In the genomic region with DNA sequence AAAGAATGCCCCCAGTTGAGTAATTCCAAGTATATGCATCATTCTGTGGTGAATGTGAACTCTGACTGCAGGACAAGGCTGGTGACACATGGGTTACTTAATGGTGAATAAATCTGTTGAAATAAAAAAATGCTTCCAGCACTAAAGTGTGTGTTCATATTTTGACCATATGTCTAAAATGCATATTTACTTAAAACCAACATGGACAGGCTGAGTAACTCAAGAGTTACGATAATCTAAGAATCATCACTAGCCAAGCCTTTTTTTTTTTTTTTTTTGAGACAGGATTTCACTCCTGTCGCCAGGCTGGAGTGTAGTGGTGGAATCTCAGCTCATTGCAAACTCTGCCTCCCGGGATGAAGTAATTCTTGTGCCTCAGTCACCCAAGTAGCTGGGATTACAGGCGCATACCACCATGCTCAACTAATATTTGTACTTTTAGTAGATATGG, we compare ENCODE assay signal across 1 cellular context.
TF ChIP-seq lines count a peak whose summit lies in the region.

No MANE protein-coding gene starts in this region.

TF ChIP-seq in SK-N-SH, 30 proteins besides CTCF, POLR2A, EP300 and RAD21 (continued from another document):
- TF ChIP-seq GABPA (IDR thresholded peaks at IDR 0.05; ENCODE audit: low read depth) (no peak), FOSL2 (IDR thresholded peaks at IDR 0.05; ENCODE audit: borderline replicate concordance, low read depth) (peak; percentile 86), SIN3A (IDR thresholded peaks at IDR 0.05; ENCODE audit: borderline replicate concordance, low read depth, low read length) (no peak; the same call in 1 of the 2 replicates), SMC3 (IDR thresholded peaks at IDR 0.05; ENCODE audit: low read depth, low read length) (no peak), RCOR1 (IDR thresholded peaks at IDR 0.05; ENCODE audit: low read length) (no peak), MEF2A (IDR thresholded peaks at IDR 0.05; ENCODE audit: borderline replicate concordance, low read depth) (peak; percentile 77; the same call in 1 of the 2 replicates), TAF1 (IDR thresholded peaks at IDR 0.05; ENCODE audit: borderline replicate concordance, low read depth, low read length) (no peak), JUND (IDR thresholded peaks at IDR 0.05) (peak; percentile 93)
- TF ChIP-seq, protein P1, sequence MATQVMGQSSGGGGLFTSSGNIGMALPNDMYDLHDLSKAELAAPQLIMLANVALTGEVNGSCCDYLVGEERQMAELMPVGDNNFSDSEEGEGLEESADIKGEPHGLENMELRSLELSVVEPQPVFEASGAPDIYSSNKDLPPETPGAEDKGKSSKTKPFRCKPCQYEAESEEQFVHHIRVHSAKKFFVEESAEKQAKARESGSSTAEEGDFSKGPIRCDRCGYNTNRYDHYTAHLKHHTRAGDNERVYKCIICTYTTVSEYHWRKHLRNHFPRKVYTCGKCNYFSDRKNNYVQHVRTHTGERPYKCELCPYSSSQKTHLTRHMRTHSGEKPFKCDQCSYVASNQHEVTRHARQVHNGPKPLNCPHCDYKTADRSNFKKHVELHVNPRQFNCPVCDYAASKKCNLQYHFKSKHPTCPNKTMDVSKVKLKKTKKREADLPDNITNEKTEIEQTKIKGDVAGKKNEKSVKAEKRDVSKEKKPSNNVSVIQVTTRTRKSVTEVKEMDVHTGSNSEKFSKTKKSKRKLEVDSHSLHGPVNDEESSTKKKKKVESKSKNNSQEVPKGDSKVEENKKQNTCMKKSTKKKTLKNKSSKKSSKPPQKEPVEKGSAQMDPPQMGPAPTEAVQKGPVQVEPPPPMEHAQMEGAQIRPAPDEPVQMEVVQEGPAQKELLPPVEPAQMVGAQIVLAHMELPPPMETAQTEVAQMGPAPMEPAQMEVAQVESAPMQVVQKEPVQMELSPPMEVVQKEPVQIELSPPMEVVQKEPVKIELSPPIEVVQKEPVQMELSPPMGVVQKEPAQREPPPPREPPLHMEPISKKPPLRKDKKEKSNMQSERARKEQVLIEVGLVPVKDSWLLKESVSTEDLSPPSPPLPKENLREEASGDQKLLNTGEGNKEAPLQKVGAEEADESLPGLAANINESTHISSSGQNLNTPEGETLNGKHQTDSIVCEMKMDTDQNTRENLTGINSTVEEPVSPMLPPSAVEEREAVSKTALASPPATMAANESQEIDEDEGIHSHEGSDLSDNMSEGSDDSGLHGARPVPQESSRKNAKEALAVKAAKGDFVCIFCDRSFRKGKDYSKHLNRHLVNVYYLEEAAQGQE (IDR thresholded peaks at IDR 0.05; ENCODE audit: low read depth, low read length): no peak
